Comparison of ENCODE assay signal across 19 cellular contexts in genomic region chr20:12721636-12722035, GRCh38.
DNase-seq lines count a peak whose midpoint lies in the region; ATAC-seq and TF ChIP-seq lines count a peak whose summit lies in the region.
"Had no signal": no experiment of that assay in that cellular context is flagged by ENCODE, and none has a peak within 500 bp of the region (broad histone marks: within the 10 kb centered on the region; RNA-seq: fewer than 3 reads in every experiment).

No MANE protein-coding gene starts in this region.

- H4K8ac ChIP-seq in IMR-90 (ENCODE audit: low read depth in 2 of 2, low read length in 2 of 2) = no peak overlapping the region

- no peaks in the 10 kb centered on the region for H3K27me3 Mint-ChIP-seq in MCF 10A (ENCODE audit: insufficient read depth, unreplicated experiment)
- peaks cover 4% of the 10 kb centered on the region for H3K27me3 Mint-ChIP-seq in Caco-2 (ENCODE audit: insufficient read depth, unreplicated experiment)
- no peaks in the 10 kb centered on the region for H3K27me3 Mint-ChIP-seq in nephron (ENCODE audit: low read depth)
- H3K27me3 Mint-ChIP-seq: CD4-positive, alpha-beta memory T cell had no signal

- DNase-seq in mammary epithelial cell (no peak), MCF 10A (ENCODE audit: unreplicated experiment) (no peak), Caco-2 (no peak), IMR-90 (no peak), DMS79 treated with DMSO at 0.1 percent for 48 hours (lab: John Stamatoyannopoulos, UW) (no peak)
- DNase-seq in activated effector memory CD4-positive, alpha-beta T cell treated with anti-CD3 and anti-CD28 coated beads, Interleukin-2, amount 50 U/mL, for 16 hours = no peak
- DNase-seq: 8988T; C1 segment of cervical spinal cord; CD4-positive, alpha-beta memory T cell; COR-L47; DMS 273 treated with DMSO at 0.1 percent for 48 hours; EL; GDM1; GOT3; HFFc6 had no signal

- POLR2A ChIA-PET in MCF 10A (lab: Yijun Ruan, JAX) = no interaction called here
- POLR2A ChIA-PET in Caco-2 (lab: Charles Lee) = no interaction called here
- POLR2A ChIA-PET in IMR-90 (lab: Charles Lee; ENCODE audit: unreplicated experiment) = no interaction called here

- TF ChIP-seq POLR2A in IMR-90 (IDR thresholded peaks at IDR 0.05; ENCODE audit: low read depth, low read length) = no peak

- H3K4ac ChIP-seq in IMR-90 (ENCODE audit: low read depth, low read length) = no peak overlapping the region

- H3K4me3 Mint-ChIP-seq in MCF 10A (ENCODE audit: unreplicated experiment) (no peak overlapping the region), Caco-2 (ENCODE audit: unreplicated experiment) (no peak overlapping the region), nephron (no peak overlapping the region)
- H3K4me3 Mint-ChIP-seq: CD4-positive, alpha-beta memory T cell; HFFc6 had no signal

- H3K4me3 ChIP-seq in mammary epithelial cell (replicated peaks in 1 of 3; ENCODE audit: insufficient read depth in 1 of 3, low read depth in 2 of 3, low read length in 3 of 3) = no peak overlapping the region
- no peak overlapping the region for H3K4me3 ChIP-seq in Caco-2 (ENCODE audit: low read depth, low read length)
- no peak overlapping the region for H3K4me3 ChIP-seq in IMR-90 (ENCODE audit: insufficient read depth, low read depth, low read length)
- H3K4me3 ChIP-seq: GM12878, HAP-1 had no signal

- in situ Hi-C loops in mammary epithelial cell (cut with MboI; ENCODE audit: low sequenced_read_pairs in 2 of 2) (no loop called here), IMR-90 (cut with MboI; ENCODE audit: low sequenced_read_pairs) (no loop called here)

- no peak overlapping the region for H3K9ac ChIP-seq in mammary epithelial cell (ENCODE audit: insufficient read depth, low read length)
- no peak overlapping the region for H3K9ac ChIP-seq in IMR-90 (ENCODE audit: low read depth, low read length)

- H3K4me2 ChIP-seq in mammary epithelial cell (ENCODE audit: insufficient read depth, low read depth, low read length) (no peak overlapping the region), IMR-90 (ENCODE audit: low read depth, low read length) (no peak overlapping the region)

- no peak overlapping the region for H4K91ac ChIP-seq in IMR-90 (ENCODE audit: insufficient read depth, low read depth, low read length)

- H3K23ac ChIP-seq in IMR-90 (ENCODE audit: low read depth, low read length) = no peak overlapping the region

- H3K9me3 Mint-ChIP-seq in MCF 10A (ENCODE audit: unreplicated experiment) = peaks cover 7% of the 10 kb centered on the region
- no peaks in the 10 kb centered on the region for H3K9me3 Mint-ChIP-seq in Caco-2 (ENCODE audit: unreplicated experiment)
- no peaks in the 10 kb centered on the region for H3K9me3 Mint-ChIP-seq in nephron

- H3K79me2 ChIP-seq in mammary epithelial cell (ENCODE audit: insufficient read depth, low read length) = no peaks in the 10 kb centered on the region

- H3K9me1 ChIP-seq in IMR-90 (ENCODE audit: insufficient read depth, low read length) = no peaks in the 10 kb centered on the region

- H2BK5ac ChIP-seq in IMR-90 (ENCODE audit: low read depth, low read length, poor library complexity, severe bottlenecking) = no peak overlapping the region

- H2AK9ac ChIP-seq in IMR-90 (replicated peaks; ENCODE audit: low read depth, low read length, poor library complexity) = no peak overlapping the region

- H3K18ac ChIP-seq in IMR-90 (ENCODE audit: low read depth, low read length) = no peak overlapping the region

- H3K4me1 ChIP-seq in mammary epithelial cell (ENCODE audit: insufficient read depth, low read length) (peaks cover 9% of the 10 kb centered on the region), Caco-2 (0 out of 2 replicates have a peak, but pooled peaks cover 7% of the 10 kb centered on the region), IMR-90 (ENCODE audit: control insufficient read depth, insufficient read depth, low read length) (no peaks in the 10 kb centered on the region)
- H3K4me1 ChIP-seq: HAP-1 had no signal

- ATAC-seq in IMR-90 (ENCODE audit: low read depth) = no peak
- ATAC-seq in HG03571 (IDR thresholded peaks at IDR 0.05; ENCODE audit: unreplicated experiment) = no peak
- ATAC-seq: GM12878 had no signal

- H3K36me3 ChIP-seq in mammary epithelial cell (ENCODE audit: insufficient read depth, low read length) (no peaks in the 10 kb centered on the region), Caco-2 (ENCODE audit: control insufficient read depth, insufficient read depth, low read length) (no peaks in the 10 kb centered on the region), IMR-90 (ENCODE audit: control insufficient read depth, insufficient read depth, low read length) (no peaks in the 10 kb centered on the region)
- H3K36me3 ChIP-seq: HAP-1 had no signal

- no peak for TF ChIP-seq RAD21 in IMR-90 (IDR thresholded peaks at IDR 0.05; ENCODE audit: low read length)

- H3K14ac ChIP-seq in IMR-90 (replicated peaks; ENCODE audit: low read depth, low read length) = no peak overlapping the region

- H3K27ac ChIP-seq in mammary epithelial cell (ENCODE audit: insufficient read depth, low read depth, low read length) = peak overlapping the region; percentile 24
- H3K27ac ChIP-seq in IMR-90 (ENCODE audit: insufficient read depth, low read length) = no peak overlapping the region

- H3K27me3 ChIP-seq in mammary epithelial cell (ENCODE audit: insufficient read depth, low read length) (no peaks in the 10 kb centered on the region), Caco-2 (replicated peaks; ENCODE audit: control insufficient read depth, insufficient read depth, low read length) (no peaks in the 10 kb centered on the region), IMR-90 (ENCODE audit: control insufficient read depth, insufficient read depth, low read length) (no peaks in the 10 kb centered on the region)

- H3K56ac ChIP-seq in IMR-90 (ENCODE audit: extremely low read depth, insufficient read depth, low read length) = no peak overlapping the region

- no peak overlapping the region for H2BK15ac ChIP-seq in IMR-90 (ENCODE audit: low read depth, low read length)

- no peak overlapping the region for H2AK5ac ChIP-seq in IMR-90 (ENCODE audit: low read depth, low read length)

- no peaks in the 10 kb centered on the region for H3K9me3 ChIP-seq in mammary epithelial cell (replicated peaks; ENCODE audit: insufficient read depth, low read length)
- H3K9me3 ChIP-seq in Caco-2 = no peaks in the 10 kb centered on the region
- H3K9me3 ChIP-seq in IMR-90 (ENCODE audit: control insufficient read depth, insufficient read depth, low read length) = peaks cover 16% of the 10 kb centered on the region
- H3K9me3 ChIP-seq: HAP-1 had no signal

- dilution Hi-C loops in mammary epithelial cell (cut with HindIII; ENCODE audit: low sequenced_read_pairs) (no loop called here), IMR-90 (cut with HindIII; ENCODE audit: low sequenced_read_pairs, unreplicated experiment) (no loop called here)

- H3K79me1 ChIP-seq in IMR-90 (ENCODE audit: low read depth in 1 of 2, low read length in 2 of 2) = no peaks in the 10 kb centered on the region

- H3K27ac Mint-ChIP-seq in MCF 10A (ENCODE audit: low read depth, unreplicated experiment) (no peak overlapping the region), Caco-2 (ENCODE audit: unreplicated experiment) (peak overlapping the region; percentile 12), nephron (peak overlapping the region; percentile 1 to 53 (median 32))
- H3K27ac Mint-ChIP-seq: CD4-positive, alpha-beta memory T cell; HFFc6 had no signal

- no peak overlapping the region for H4K5ac ChIP-seq in IMR-90 (ENCODE audit: low read depth, low read length)

- H3K4me1 Mint-ChIP-seq in MCF 10A (ENCODE audit: insufficient read depth, unreplicated experiment) (no peaks in the 10 kb centered on the region), Caco-2 (ENCODE audit: low read depth, unreplicated experiment) (peaks cover 9% of the 10 kb centered on the region), nephron (no peaks in the 10 kb centered on the region)
- H3K4me1 Mint-ChIP-seq: CD4-positive, alpha-beta memory T cell had no signal

- no peak overlapping the region for H2AFZ ChIP-seq in mammary epithelial cell (ENCODE audit: low read depth, low read length)
- H2AFZ ChIP-seq in IMR-90 (replicated peaks; ENCODE audit: low read length, poor library complexity) = no peak overlapping the region

- no peak for TF ChIP-seq CTCF in mammary epithelial cell (conservative IDR thresholded peaks at IDR 0.05 in 1 of 2, IDR thresholded peaks at IDR 0.05 in 1 of 2; ENCODE audit: extremely low read depth in 1 of 2, insufficient read depth in 1 of 2, low read depth in 1 of 2, low read length in 2 of 2)
- no peak for TF ChIP-seq CTCF in MCF 10A (IDR thresholded peaks at IDR 0.05; ENCODE audit: unreplicated experiment)
- TF ChIP-seq CTCF in Caco-2 (IDR thresholded peaks at IDR 0.05; ENCODE audit: insufficient read depth in 1 of 2, low read depth in 1 of 2, low read length in 1 of 2, severe bottlenecking in 1 of 2, unreplicated experiment in 1 of 2) = no peak
- no peak for TF ChIP-seq CTCF in IMR-90 (conservative IDR thresholded peaks at IDR 0.05; ENCODE audit: low read depth, low read length)
- no peak for TF ChIP-seq CTCF in nephron (IDR thresholded peaks at IDR 0.05; ENCODE audit: unreplicated experiment in 3 of 3)

- CTCF ChIA-PET in mammary epithelial cell (lab: Charles Lee; ENCODE audit: low non-redundant PET) (no interaction called here), MCF 10A (lab: Yijun Ruan, JAX) (no interaction called here), Caco-2 (lab: Charles Lee) (no interaction called here), IMR-90 (lab: Yijun Ruan, JAX) (no interaction called here)

- H3K36me3 Mint-ChIP-seq in MCF 10A (ENCODE audit: insufficient read depth, unreplicated experiment) (no peaks in the 10 kb centered on the region), Caco-2 (ENCODE audit: insufficient read depth, unreplicated experiment) (no peaks in the 10 kb centered on the region), nephron (ENCODE audit: low read depth) (no peaks in the 10 kb centered on the region)
- H3K36me3 Mint-ChIP-seq: CD4-positive, alpha-beta memory T cell had no signal

- H2BK20ac ChIP-seq in IMR-90 (ENCODE audit: low read depth, low read length) = no peak overlapping the region

- BruUV-seq in mammary epithelial cell (replicated peaks; lab: Mats Ljungman, UMichigan) (no TSS peak), MCF 10A (replicated peaks; lab: Mats Ljungman, UMichigan) (no TSS peak), Caco-2 (replicated peaks; lab: Mats Ljungman, UMichigan) (no TSS peak), IMR-90 (replicated peaks; lab: Mats Ljungman, UMichigan) (no TSS peak)

- no peak overlapping the region for H2BK120ac ChIP-seq in IMR-90 (ENCODE audit: low read depth, low read length)

- intact Hi-C loops in mammary epithelial cell (cut with micrococcal nuclease) (no loop called here), MCF 10A (cut with micrococcal nuclease) (no loop called here), Caco-2 (cut with micrococcal nuclease; ENCODE audit: unreplicated experiment) (no loop called here), IMR-90 (cut with micrococcal nuclease) (no loop called here)

- H4K20me1 ChIP-seq in mammary epithelial cell (ENCODE audit: insufficient read depth, low read length) (no peaks in the 10 kb centered on the region), IMR-90 (ENCODE audit: insufficient read depth, low read length) (no peaks in the 10 kb centered on the region)

- 67% methylated on average over 2 of the region's 2 CpGs for WGBS in mammary epithelial cell (ENCODE audit: low coverage, missing lambda C conversion rate)
- whole genome bisulfite sequencing in IMR-90 (ENCODE audit: extremely low coverage in 2 of 2, insufficient read length in 1 of 2), 2 experiments = no CpG with 5 or more reads among the region's 2 CpGs
